ENCODE assay signal across 1 cellular context in genomic region chr15:77632760-77633133, GRCh38.
TF ChIP-seq lines count a peak whose summit lies in the region.

TSS of gene LINGO1 (minus strand) at chr15:77632912. CDS start at chr15:77632315, 597 bp downstream.

TF ChIP-seq in K562, 482 proteins besides CTCF, POLR2A, EP300 and RAD21 (continued from another document):
- TF ChIP-seq HOMEZ (CRISPR knock-in tag; IDR thresholded peaks at IDR 0.05) (no peak), NCOA6 (IDR thresholded peaks at IDR 0.05) (no peak), SOX6 (IDR thresholded peaks at IDR 0.05) (no peak), HDAC8 (tag; IDR thresholded peaks at IDR 0.05) (no peak), CHD1 (IDR thresholded peaks at IDR 0.05; ENCODE audit: low read length) (no peak), ZNF263 (CRISPR knock-in tag; IDR thresholded peaks at IDR 0.05; ENCODE audit: borderline replicate concordance) (peak; percentile 93), ZNF384 (IDR thresholded peaks at IDR 0.05; ENCODE audit: low read depth, low read length) (no peak), BRF2 (IDR thresholded peaks at IDR 0.05; ENCODE audit: borderline replicate concordance, insufficient read depth, insufficient read length) (no peak), SAP30 (IDR thresholded peaks at IDR 0.05; ENCODE audit: borderline replicate concordance, insufficient read depth, low read depth, low read length, poor library complexity, severe bottlenecking) (no peak), LEF1 (IDR thresholded peaks at IDR 0.05) (no peak), HDAC6 (IDR thresholded peaks at IDR 0.05; ENCODE audit: low read depth, low read length) (no peak), ZNF316 (IDR thresholded peaks at IDR 0.05) (no peak), NFRKB (IDR thresholded peaks at IDR 0.05; ENCODE audit: low read depth) (no peak)
